ENCODE assay signal across 25 cellular contexts in genomic region chr11:36374726-36375125, GRCh38.
"Had no signal": no experiment of that assay in that cellular context is flagged by ENCODE, and none has a peak within 500 bp of the region (broad histone marks: within the 10 kb centered on the region; RNA-seq: fewer than 3 reads in every experiment).

No MANE protein-coding gene starts in this region.

- H3K36me3 Mint-ChIP-seq: activated naive CD4-positive, alpha-beta T cell treated with anti-CD3 and anti-CD28 coated beads, Interleukin-2, amount 10 ng/mL, durations not matched to agents 7 days and 5 days; mesothelial cell of epicardium had no signal

- H3K36me3 ChIP-seq: brain microvascular endothelial cell, lower lobe of right lung, neutrophil, right lobe of liver had no signal

- H3K27me3 ChIP-seq: brain microvascular endothelial cell, right lobe of liver had no signal

- H3K4me1 ChIP-seq: parathyroid adenoma had no signal

- ATAC-seq: activated CD4-positive, CD25-positive, alpha-beta regulatory T cell treated with anti-CD3 and anti-CD28 coated beads, Interleukin-2, amount 50 U/mL, for 24 hours; left colon; lower lobe of right lung; right lobe of liver had no signal

- H3K9ac ChIP-seq: parathyroid adenoma had no signal

- H3K9me3 ChIP-seq: lower lobe of right lung, neutrophil, right lobe of liver had no signal

- H3K9me3 Mint-ChIP-seq: activated CD4-positive, alpha-beta T cell treated with anti-CD3 and anti-CD28 coated beads, Interleukin-2, amount 10 ng/mL, durations not matched to agents 7 days and 5 days; activated naive CD4-positive, alpha-beta T cell treated with anti-CD3 and anti-CD28 coated beads, Interleukin-2, amount 10 ng/mL, durations not matched to agents 7 days and 5 days; activated naive CD8-positive, alpha-beta T cell treated with anti-CD3 and anti-CD28 coated beads, Interleukin-2, amount 50 U/mL, for 24 hours; mesothelial cell of epicardium; stimulated activated effector memory CD8-positive, alpha-beta T cell treated with anti-CD3 and anti-CD28 coated beads, Interleukin-12 subunit alpha, Interleukin-12 subunit beta, amount 100 ng/mL, for 72 hours; T-cell had no signal

- H3K27ac ChIP-seq: brain microvascular endothelial cell, lower lobe of right lung, neutrophil, parathyroid adenoma, right lobe of liver had no signal

- H3K27ac Mint-ChIP-seq: activated CD4-positive, alpha-beta T cell treated with anti-CD3 and anti-CD28 coated beads, Interleukin-2, amount 10 ng/mL, durations not matched to agents 7 days and 5 days; activated naive CD4-positive, alpha-beta T cell treated with anti-CD3 and anti-CD28 coated beads, Interleukin-2, amount 10 ng/mL, durations not matched to agents 7 days and 5 days; activated naive CD8-positive, alpha-beta T cell treated with anti-CD3 and anti-CD28 coated beads, Interleukin-2, amount 50 U/mL, for 24 hours; mesothelial cell of epicardium had no signal

- DNase-seq: activated CD4-positive, alpha-beta T cell treated with anti-CD3 and anti-CD28 coated beads, Interleukin-2, amount 10 ng/mL, durations not matched to agents 7 days and 5 days; activated CD8-positive, alpha-beta memory T cell treated with anti-CD3 and anti-CD28 coated beads, Interleukin-2, amount 50 U/mL, for 48 hours; activated effector memory CD4-positive, alpha-beta T cell treated with Interleukin-2 at 50 U/mL for 16 hours; activated naive CD4-positive, alpha-beta T cell treated with anti-CD3 and anti-CD28 coated beads, Interleukin-2, amount 10 ng/mL, durations not matched to agents 7 days and 5 days; activated naive CD8-positive, alpha-beta T cell treated with anti-CD3 and anti-CD28 coated beads, Interleukin-2, amount 50 U/mL, for 24 hours; activated T-cell treated with anti-CD3 and anti-CD28 coated beads, Interleukin-2, amount 50 U/mL, for 48 hours; anterior cingulate cortex; brain microvascular endothelial cell; central memory CD4-positive, alpha-beta T cell; erythroblast; foreskin melanocyte; glutamatergic neuron; hippocampal formation; islet precursor cell; left colon; lower lobe of right lung; right lobe of liver; small intestine; stimulated activated CD4-positive, alpha-beta T cell treated with anti-CD3 and anti-CD28 coated beads, Interleukin-4, amount 100 ng/mL, for 24 hours; T-cell had no signal

- H3K4me3 ChIP-seq: lower lobe of right lung, right lobe of liver had no signal
